8 cellular contexts compared by ENCODE assay signal in genomic region chr2:239288951-239289481, GRCh38.
A peak's percentile ranks its signal among the peaks of the same experiment; 100 is the strongest.
DNase-seq lines count a peak whose midpoint lies in the region; ATAC-seq and TF ChIP-seq lines count a peak whose summit lies in the region.

No MANE protein-coding gene starts in this region.

- no TSS peak for BruUV-seq in Caco-2 (replicated peaks; lab: Mats Ljungman, UMichigan)

- peaks cover 63% of the 10 kb centered on the region for H3K4me1 ChIP-seq in rectal smooth muscle tissue (ENCODE audit: control insufficient read depth, insufficient read depth, low read length)
- H3K4me1 ChIP-seq in Caco-2, result peaks cover 4% of the 10 kb centered on the region; the same call in 1 of the 2 replicates

- H3K4me3 ChIP-seq in rectal smooth muscle tissue (ENCODE audit: low read length), result peak overlapping the region; percentile 37
- no peak overlapping the region for H3K4me3 ChIP-seq in Caco-2 (ENCODE audit: low read depth, low read length)

- TF ChIP-seq CTCF in chondrocyte (IDR thresholded peaks at IDR 0.05) (no peak), Caco-2 (IDR thresholded peaks at IDR 0.05; ENCODE audit: insufficient read depth in 1 of 2, low read depth in 1 of 2, low read length in 1 of 2, severe bottlenecking in 1 of 2, unreplicated experiment in 1 of 2) (no peak)

- H3K27me3 Mint-ChIP-seq in chondrocyte (ENCODE audit: low read depth), result no peaks in the 10 kb centered on the region
- no peaks in the 10 kb centered on the region for H3K27me3 Mint-ChIP-seq in Caco-2 (ENCODE audit: insufficient read depth, unreplicated experiment)

- H3K36me3 Mint-ChIP-seq in chondrocyte (ENCODE audit: low read depth) (no peaks in the 10 kb centered on the region), Caco-2 (ENCODE audit: insufficient read depth, unreplicated experiment) (no peaks in the 10 kb centered on the region)

- H3K27ac Mint-ChIP-seq in chondrocyte (ENCODE audit: unreplicated experiment) (no peak overlapping the region), Caco-2 (ENCODE audit: unreplicated experiment) (no peak overlapping the region)

- CTCF ChIA-PET in Caco-2 (lab: Charles Lee), result no interaction called here

- H3K4me3 Mint-ChIP-seq in chondrocyte (ENCODE audit: unreplicated experiment) (no peak overlapping the region), Caco-2 (ENCODE audit: unreplicated experiment) (no peak overlapping the region)

- H3K9ac ChIP-seq in rectal smooth muscle tissue (ENCODE audit: low read length), result no peak overlapping the region

- H3K4me1 Mint-ChIP-seq in chondrocyte (ENCODE audit: low read depth) (peaks cover 55% of the 10 kb centered on the region), Caco-2 (ENCODE audit: low read depth, unreplicated experiment) (no peaks in the 10 kb centered on the region)

- POLR2A ChIA-PET in Caco-2 (lab: Charles Lee), result no interaction called here

- intact Hi-C loops in Caco-2 (cut with micrococcal nuclease; ENCODE audit: unreplicated experiment), result no loop called here

- H3K36me3 ChIP-seq in rectal smooth muscle tissue (ENCODE audit: control insufficient read depth, insufficient read depth, low read length) (no peaks in the 10 kb centered on the region), Caco-2 (ENCODE audit: control insufficient read depth, insufficient read depth, low read length) (no peaks in the 10 kb centered on the region)

- H3K9me3 ChIP-seq in Caco-2, result no peaks in the 10 kb centered on the region

- H3K27ac ChIP-seq in rectal smooth muscle tissue (ENCODE audit: low read depth, low read length), result peak overlapping the region; percentile 48

- H3K27me3 ChIP-seq in rectal smooth muscle tissue (ENCODE audit: control insufficient read depth, insufficient read depth, low read length), result no peaks in the 10 kb centered on the region
- H3K27me3 ChIP-seq in Caco-2 (replicated peaks; ENCODE audit: control insufficient read depth, insufficient read depth, low read length), result no peaks in the 10 kb centered on the region

- DNase-seq in activated effector memory CD4-positive, alpha-beta T cell treated with anti-CD3 and anti-CD28 coated beads, Interleukin-2, amount 50 U/mL, for 16 hours, result peak; percentile 72
- DNase-seq in activated effector memory CD4-positive, alpha-beta T cell treated with Interleukin-2 at 50 U/mL for 16 hours, result no peak
- peak; percentile 19 for DNase-seq in chondrocyte (ENCODE audit: low spot score)
- DNase-seq in Caco-2, result no peak
- no peak for DNase-seq in GOT3 (lab: John Stamatoyannopoulos, UW)
- DNase-seq in NCI-H446 treated with DMSO at 0.1 percent for 48 hours (lab: John Stamatoyannopoulos, UW), result no peak

- peak; percentile 47 for ATAC-seq in HG03442 (IDR thresholded peaks at IDR 0.05; ENCODE audit: unreplicated experiment)

- H3K9me3 Mint-ChIP-seq in chondrocyte (ENCODE audit: low read depth), result no peaks in the 10 kb centered on the region
- H3K9me3 Mint-ChIP-seq in Caco-2 (ENCODE audit: unreplicated experiment), result no peaks in the 10 kb centered on the region

Comparison
In these comparisons a context has a peak if more than half of its experiments do, and no peak if none do; other contexts are left out.
1. DNase-seq: peak in activated effector memory CD4-positive, alpha-beta T cell treated with anti-CD3 and anti-CD28 coated beads, Interleukin-2, amount 50 U/mL, for 16 hours (single experiment) and chondrocyte (single experiment); none in activated effector memory CD4-positive, alpha-beta T cell treated with Interleukin-2 at 50 U/mL for 16 hours (single experiment), Caco-2 (0 of 2), GOT3 (single experiment) and NCI-H446 treated with DMSO at 0.1 percent for 48 hours (single experiment).